1 cellular context compared by ENCODE assay signal in genomic region chr19:30111456-30111855, GRCh38.
TF ChIP-seq lines count a peak whose summit lies in the region.

No MANE protein-coding gene starts in this region.

TF ChIP-seq in GM23338, 12 proteins besides CTCF, POLR2A, EP300 and RAD21 (continued from another document):
- TF ChIP-seq ZNF462 (CRISPR knock-in tag; IDR thresholded peaks at IDR 0.05) (no peak), CREB1 (CRISPR knock-in tag; IDR thresholded peaks at IDR 0.05; ENCODE audit: low read depth) (no peak), EZH2phosphoT487 (IDR thresholded peaks at IDR 0.05; ENCODE audit: unreplicated experiment) (no peak)
